ENCODE assay signal across 8 cellular contexts in genomic region chr9:2856400-2856799, GRCh38.
"Had no signal": no experiment of that assay in that cellular context is flagged by ENCODE, and none has a peak within 500 bp of the region (broad histone marks: within the 10 kb centered on the region; RNA-seq: fewer than 3 reads in every experiment).

No MANE protein-coding gene starts in this region.

- H3K27ac Mint-ChIP-seq: GM23338, H9 had no signal

- DNase-seq: H9, HCEC 1CT, KG1 had no signal

- H3K4me3 Mint-ChIP-seq: GM23338, H9 had no signal

- H2AFZ ChIP-seq: GM23338 had no signal

- H3K9me3 Mint-ChIP-seq: GM23338, H9 had no signal

- ATAC-seq: GM23338, K562 had no signal

- H3K4me3 ChIP-seq: GM23338, K562 had no signal

- H3K4me2 ChIP-seq: GM23338 had no signal

- FAIRE-seq: H1, H54, HTR-8/SVneo, K562 had no signal
